24 cellular contexts compared by ENCODE assay signal in genomic region chr2:61318553-61318952, GRCh38.
"Had no signal": no experiment of that assay in that cellular context is flagged by ENCODE, and none has a peak within 500 bp of the region (broad histone marks: within the 10 kb centered on the region; RNA-seq: fewer than 3 reads in every experiment).

No MANE protein-coding gene starts in this region.

- FAIRE-seq: colon, frontal cortex, islet of Langerhans, keratinocyte had no signal

- H3K9me3 ChIP-seq: esophagus muscularis mucosa, heart right ventricle, left lung, lower lobe of right lung, mucosa of descending colon had no signal

- H3K4me3 ChIP-seq: coronary artery, dorsolateral prefrontal cortex, esophagus muscularis mucosa, heart right ventricle, left lung, lower lobe of right lung, mucosa of descending colon had no signal

- ATAC-seq: foreskin keratinocyte; heart right ventricle; left cardiac atrium; left lung; left ventricle myocardium superior; lower lobe of right lung; mucosa of descending colon; naive thymus-derived CD8-positive, alpha-beta T cell had no signal

- H3K4me1 ChIP-seq: esophagus muscularis mucosa, foreskin keratinocyte, heart right ventricle, left lung, lower lobe of right lung had no signal

- DNase-seq: dermis blood vessel endothelial cell; dorsolateral prefrontal cortex; effector CD4-positive, alpha-beta T cell; effector memory CD4-positive, alpha-beta T cell; foreskin keratinocyte; glutamatergic neuron; head of caudate nucleus; heart right ventricle; hippocampal formation; left cardiac atrium; left lung; left ventricle myocardium superior; lower lobe of right lung; mesenchymal stem cell; mucosa of descending colon; naive B cell; naive thymus-derived CD8-positive, alpha-beta T cell had no signal

- H3K27ac ChIP-seq: coronary artery, dorsolateral prefrontal cortex, epithelial cell of prostate, esophagus muscularis mucosa, foreskin keratinocyte, heart right ventricle, left lung, lower lobe of right lung had no signal

- H3K27me3 ChIP-seq: dorsolateral prefrontal cortex, esophagus muscularis mucosa, foreskin keratinocyte, heart right ventricle, left lung had no signal
